Comparison of ENCODE assay signal across 8 cellular contexts in genomic region chr1:157505481-157506272, GRCh38. TPM values are rescaled to one million over a fixed set of nuclear protein-coding genes. Genes with fewer than 3 reads are reported as not detected.
DNase-seq lines count a peak whose midpoint lies in the region; ATAC-seq and TF ChIP-seq lines count a peak whose summit lies in the region.

No MANE protein-coding gene starts in this region.

- WGBS in heart right ventricle, 2 donors = 44 to 47% methylated on average over 13 of the region's 13 CpGs
- 16 to 24% (median 17%) methylated on average over 13 of the region's 13 CpGs for WGBS in psoas muscle, 3 donors

- no peaks in the 10 kb centered on the region for H3K4me1 ChIP-seq in heart right ventricle
- H3K4me1 ChIP-seq in psoas muscle = no peaks in the 10 kb centered on the region

- peak in 2 of 10 experiments; percentile 5 to 9 for DNase-seq in CD4-positive, alpha-beta T cell
- peak; percentile 1 for DNase-seq in NCI-H2171 treated with DMSO at 0.1 percent for 48 hours (lab: John Stamatoyannopoulos, UW)
- DNase-seq in heart right ventricle = peak in 1 of 2 donors; percentile 19
- peak in 1 of 2 donors; percentile 61 for DNase-seq in psoas muscle
- no peak for DNase-seq in activated effector memory CD4-positive, alpha-beta T cell treated with anti-CD3 and anti-CD28 coated beads, Interleukin-2, amount 50 U/mL, for 16 hours

- no peaks in the 10 kb centered on the region for H3K27me3 ChIP-seq in CD4-positive, alpha-beta T cell (ENCODE audit: control insufficient read depth, insufficient read depth, low read length)
- peaks cover 0 to 33% (median 17%) of the 10 kb centered on the region in 7 donors for H3K27me3 ChIP-seq in heart right ventricle
- peaks cover 0 to 5% (median 0%) of the 10 kb centered on the region in 3 donors for H3K27me3 ChIP-seq in psoas muscle (ENCODE audit: insufficient read depth in 3 of 3, low read length in 2 of 3)

- no peaks in the 10 kb centered on the region for H3K36me3 ChIP-seq in heart right ventricle
- no peaks in the 10 kb centered on the region for H3K36me3 ChIP-seq in psoas muscle (ENCODE audit: insufficient read depth in 1 of 2, low read depth in 1 of 2)

- CTCF ChIA-PET in CD4-positive, alpha-beta T cell (lab: Charles Lee) = interaction anchor here (0.9 kb wide), 1 partner anchor 10 kb away, joined by 4 read pairs; no protein-coding TSS in a partner anchor

- no peaks in the 10 kb centered on the region for H3K9me3 Mint-ChIP-seq in CD4-positive, alpha-beta T cell
- H3K9me3 Mint-ChIP-seq in activated T-helper 17 cell treated with anti-CD3 and anti-CD28 coated beads, Interleukin-2, amount 50 U/mL, for 72 hours = no peaks in the 10 kb centered on the region

- H3K27ac ChIP-seq in CD4-positive, alpha-beta T cell (ENCODE audit: low read depth, low read length) = no peak overlapping the region
- H3K27ac ChIP-seq in heart right ventricle = no peak overlapping the region
- H3K27ac ChIP-seq in psoas muscle = no peak overlapping the region

- intact Hi-C loops in CD4-positive, alpha-beta T cell (cut with DNase I, micrococcal nuclease) = no loop called here
- intact Hi-C loops in heart right ventricle (cut with DNase I) (no loop called here), psoas muscle (cut with DNase I) (no loop called here)

- no peak overlapping the region for H3K27ac Mint-ChIP-seq in CD4-positive, alpha-beta T cell
- H3K27ac Mint-ChIP-seq in activated T-helper 17 cell treated with anti-CD3 and anti-CD28 coated beads, Interleukin-2, amount 50 U/mL, for 72 hours = no peak overlapping the region

- H3K4me3 ChIP-seq in heart right ventricle (no peak overlapping the region), psoas muscle (no peak overlapping the region)

- POLR2A ChIA-PET in CD4-positive, alpha-beta T cell (lab: Charles Lee) = no interaction called here

- H3K9me3 ChIP-seq in CD4-positive, alpha-beta T cell (ENCODE audit: control insufficient read depth, low read length) = no peaks in the 10 kb centered on the region
- H3K9me3 ChIP-seq in heart right ventricle = no peaks in the 10 kb centered on the region
- no peaks in the 10 kb centered on the region for H3K9me3 ChIP-seq in psoas muscle

- peaks cover 16% of the 10 kb centered on the region for H3K27me3 Mint-ChIP-seq in CD4-positive, alpha-beta T cell
- peaks cover 15% of the 10 kb centered on the region for H3K27me3 Mint-ChIP-seq in activated T-helper 17 cell treated with anti-CD3 and anti-CD28 coated beads, Interleukin-2, amount 50 U/mL, for 72 hours

- no peaks in the 10 kb centered on the region for H3K4me1 Mint-ChIP-seq in CD4-positive, alpha-beta T cell (ENCODE audit: low read depth)
- H3K4me1 Mint-ChIP-seq in activated T-helper 17 cell treated with anti-CD3 and anti-CD28 coated beads, Interleukin-2, amount 50 U/mL, for 72 hours = no peaks in the 10 kb centered on the region

- H3K36me3 Mint-ChIP-seq in CD4-positive, alpha-beta T cell (ENCODE audit: low read depth) = no peaks in the 10 kb centered on the region
- H3K36me3 Mint-ChIP-seq in activated T-helper 17 cell treated with anti-CD3 and anti-CD28 coated beads, Interleukin-2, amount 50 U/mL, for 72 hours (ENCODE audit: low read depth) = no peaks in the 10 kb centered on the region

- H3K4me3 Mint-ChIP-seq in CD4-positive, alpha-beta T cell = no peak overlapping the region
- no peak overlapping the region for H3K4me3 Mint-ChIP-seq in activated T-helper 17 cell treated with anti-CD3 and anti-CD28 coated beads, Interleukin-2, amount 50 U/mL, for 72 hours

- peak; percentile 39 for ATAC-seq in CD4-positive, alpha-beta T cell (ENCODE audit: poor library complexity)
- ATAC-seq in GM18517 (IDR thresholded peaks at IDR 0.05; ENCODE audit: unreplicated experiment) (peak; percentile 85), HG02938 (IDR thresholded peaks at IDR 0.05; ENCODE audit: unreplicated experiment) (peak; percentile 83), heart right ventricle (peak in 7 of 8 donors; percentile 42 to 80 (median 58)), psoas muscle (peak; percentile 48 to 71 (median 62))
- ATAC-seq in activated T-helper 17 cell treated with anti-CD3 and anti-CD28 coated beads, Interleukin-2, amount 50 U/mL, for 72 hours (replicated peaks) = peak; percentile 63

- TF ChIP-seq CTCF in CD4-positive, alpha-beta T cell (IDR thresholded peaks at IDR 0.05) = peak; percentile 42
- TF ChIP-seq CTCF in heart right ventricle (IDR thresholded peaks at IDR 0.05) (peak in 8 of 9 donors; percentile 31 to 71 (median 60)), psoas muscle (IDR thresholded peaks at IDR 0.05) (peak; percentile 53)

RNA-seq across cellular contexts. Expression of gene FCRL5, which starts 46.6 kb away (rescaled TPM):
- not detected for total RNA-seq in CD4-positive, alpha-beta T cell
- not detected for total RNA-seq in activated T-helper 17 cell treated with anti-CD3 and anti-CD28 coated beads, Interleukin-2, amount 50 U/mL, for 72 hours
- total RNA-seq in heart right ventricle (under 1 TPM in 3 of 10 donors, not detected in 7; 0.05 to 0.65 (median 0.20) TPM), psoas muscle (under 1 TPM in 2 of 4 donors, not detected in 2; 0.07 to 0.46 TPM)
- polyA plus RNA-seq in heart right ventricle (under 1 TPM in 1 of 2 donors, not detected in 1; 0.03 TPM), psoas muscle (under 1 TPM; 0.01 to 0.07 (median 0.04) TPM)
